14 cellular contexts compared by ENCODE assay signal in genomic region chr3:113829576-113830354, GRCh38. TPM values are rescaled to one million over a fixed set of nuclear protein-coding genes. Genes with fewer than 3 reads are reported as not detected.
DNase-seq lines count a peak whose midpoint lies in the region; ATAC-seq and TF ChIP-seq lines count a peak whose summit lies in the region.
"Had no signal": no experiment of that assay in that cellular context is flagged by ENCODE, and none has a peak within 500 bp of the region (broad histone marks: within the 10 kb centered on the region; RNA-seq: fewer than 3 reads in every experiment).

No MANE protein-coding gene starts in this region.

- POLR2A ChIA-PET in HCT116 (lab: Charles Lee) = no interaction called here

- H3K36me3 Mint-ChIP-seq in memory B cell = peaks cover 14% of the 10 kb centered on the region

- H3K36me3 ChIP-seq in HCT116 (ENCODE audit: control insufficient read depth in 1 of 2, insufficient read depth in 2 of 2, low read length in 2 of 2) = no peaks in the 10 kb centered on the region
- H3K36me3 ChIP-seq in SJSA1 = no peaks in the 10 kb centered on the region
- H3K36me3 ChIP-seq: suprapubic skin had no signal

- no peak for ATAC-seq in HCT116
- peak; percentile 69 for ATAC-seq in memory B cell (ENCODE audit: low read depth)
- no peak for ATAC-seq in HG03439 (IDR thresholded peaks at IDR 0.05; ENCODE audit: unreplicated experiment)
- no peak for ATAC-seq in GM18861 (IDR thresholded peaks at IDR 0.05; ENCODE audit: unreplicated experiment)
- no peak for ATAC-seq in left lobe of liver

- no peak overlapping the region for H3K9ac ChIP-seq in HCT116 (ENCODE audit: low read length)

- H3K4me3 ChIP-seq in GM12865 (ENCODE audit: low read depth, low read length) (peak overlapping the region; percentile 38), HCT116 (replicated peaks in 1 of 2; ENCODE audit: low read depth in 1 of 2, low read length in 2 of 2) (no peak overlapping the region), SJSA1 (no peak overlapping the region)
- H3K4me3 ChIP-seq: suprapubic skin had no signal

- CTCF ChIA-PET in HCT116 (lab: Charles Lee) = interaction anchor here (1.2 to 2.2 kb wide), 2 partner anchors 9 to 15 kb away, joined by 4 to 7 read pairs; partner anchors contain the start of gene GRAMD1C

- H3K4me2 ChIP-seq in HCT116 (ENCODE audit: low read length) = peak overlapping the region; percentile 65

- TF ChIP-seq POLR2A in HCT116 (IDR thresholded peaks at IDR 0.05; ENCODE audit: borderline replicate concordance, extremely low read depth, insufficient read depth, insufficient read length) = no peak

- H3K4me1 ChIP-seq in HCT116 (ENCODE audit: control insufficient read depth in 1 of 2, insufficient read depth in 2 of 2, low read length in 2 of 2) (peaks cover 15 to 25% of the 10 kb centered on the region in 2 experiments), SJSA1 (replicated peaks) (peaks cover 42% of the 10 kb centered on the region)
- H3K4me1 ChIP-seq: suprapubic skin had no signal

- H3K27ac ChIP-seq in HCT116 (ENCODE audit: low read depth, low read length) (no peak overlapping the region), SJSA1 (peak overlapping the region; percentile 63)
- H3K27ac ChIP-seq: suprapubic skin had no signal

- H3K4me3 Mint-ChIP-seq in memory B cell = peak overlapping the region; percentile 63

- H4K20me1 ChIP-seq in HCT116 (ENCODE audit: insufficient read depth) = no peaks in the 10 kb centered on the region

- H3K27ac Mint-ChIP-seq in memory B cell = peak overlapping the region; percentile 93

- H3K4me1 Mint-ChIP-seq in memory B cell = peaks cover 42% of the 10 kb centered on the region

- H3K27me3 ChIP-seq in HCT116 (ENCODE audit: insufficient read depth, low read length) = no peaks in the 10 kb centered on the region
- no peaks in the 10 kb centered on the region for H3K27me3 ChIP-seq in SJSA1 (replicated peaks)
- H3K27me3 ChIP-seq: suprapubic skin had no signal

- H2AFZ ChIP-seq in HCT116 (ENCODE audit: low read depth, low read length, poor library complexity, severe bottlenecking) = peak overlapping the region; percentile 75

- H3K9me3 Mint-ChIP-seq in memory B cell = peaks cover 11% of the 10 kb centered on the region

- H3K9me3 ChIP-seq in HCT116 (ENCODE audit: control insufficient read depth in 1 of 2, insufficient read depth in 1 of 2, low read depth in 1 of 2, low read length in 2 of 2) (no peaks in the 10 kb centered on the region), SJSA1 (replicated peaks) (no peaks in the 10 kb centered on the region)
- H3K9me3 ChIP-seq: suprapubic skin had no signal

- intact Hi-C loops in HCT116 (cut with micrococcal nuclease) = no loop called here

- no peaks in the 10 kb centered on the region for H3K79me2 ChIP-seq in HCT116 (ENCODE audit: insufficient read depth, low read length)

- no peaks in the 10 kb centered on the region for H3K9me2 ChIP-seq in HCT116 (ENCODE audit: insufficient read depth)

- DNase-seq in GM12865 (ENCODE audit: low read depth) (peak; percentile 85), HCT116 (ENCODE audit: low read depth, low spot score) (no peak), SJSA1 (ENCODE audit: low read depth in 1 of 2, low spot score in 2 of 2) (no peak), memory B cell (ENCODE audit: low spot score in 2 of 2) (peak; percentile 24 to 27), left lobe of liver (ENCODE audit: low spot score) (no peak)
- DNase-seq in activated naive CD4-positive, alpha-beta T cell treated with Interleukin-2 at 50 U/mL for 16 hours = no peak
- DNase-seq: activated CD4-positive, alpha-beta T cell treated with anti-CD3 and anti-CD28 coated beads, Interleukin-2, amount 50 U/mL, for 4 hours; activated T-cell treated with anti-CD3 and anti-CD28 coated beads, Interleukin-2, amount 50 U/mL, for 48 hours; DMS79; head of caudate nucleus; NCI-H187 treated with DMSO at 0.1 percent for 48 hours had no signal

- RAD21 ChIA-PET in HCT116 (lab: Charles Lee; ENCODE audit: low non-redundant PET in 1 of 2, low total read pairs in 2 of 2, uncharacterized antibody in 2 of 2, unreplicated experiment in 2 of 2) = no interaction called here

- no peaks in the 10 kb centered on the region for H3K27me3 Mint-ChIP-seq in memory B cell

- TF ChIP-seq CTCF in GM12865 (IDR thresholded peaks at IDR 0.05; ENCODE audit: insufficient read depth, low read depth, low read length, missing control alignments) = no peak
- no peak for TF ChIP-seq CTCF in HCT116 (IDR thresholded peaks at IDR 0.05 in 2 of 3, conservative IDR thresholded peaks at IDR 0.05 in 1 of 3; ENCODE audit: borderline replicate concordance in 1 of 3, insufficient read depth in 1 of 3, low read depth in 2 of 3, low read length in 2 of 3)

- TF ChIP-seq RAD21 in HCT116 (IDR thresholded peaks at IDR 0.05; ENCODE audit: low read depth) = no peak

- no TSS peak for BruUV-seq in HCT116 (replicated peaks; lab: Mats Ljungman, UMichigan)

TF ChIP-seq in HCT116, 20 proteins besides CTCF, POLR2A, EP300 and RAD21:
- TF ChIP-seq SIN3A (IDR thresholded peaks at IDR 0.05; ENCODE audit: low read depth) = no peak
- TF ChIP-seq EGR1 (IDR thresholded peaks at IDR 0.05; ENCODE audit: low read depth) = no peak
- TF ChIP-seq CEBPB (IDR thresholded peaks at IDR 0.05; ENCODE audit: low read depth) = no peak

RNA-seq across cellular contexts. Expression of gene GRAMD1C, which starts 8.8 kb away (rescaled TPM):
- total RNA-seq in HCT116 (2021; ENCODE audit: unreplicated experiment) (7.9 TPM), left lobe of liver (16.5 TPM)
- 1.1 and 3.6 TPM in 2 replicates for polyA plus RNA-seq in HCT116 (2012)
- total RNA-seq in SJSA1 (2014; rRNA removed; shearing (Covaris generic)) = 13.8 and 29.7 TPM in 2 replicates

Comparison
In these comparisons a context has a peak if more than half of its experiments do, and no peak if none do; other contexts are left out.
1. DNase-seq: peak in GM12865 (single experiment) and memory B cell (2 of 2); none in HCT116 (single experiment), SJSA1 (0 of 2), activated naive CD4-positive, alpha-beta T cell treated with Interleukin-2 at 50 U/mL for 16 hours (single experiment) and left lobe of liver (single experiment).